In the genomic region with DNA sequence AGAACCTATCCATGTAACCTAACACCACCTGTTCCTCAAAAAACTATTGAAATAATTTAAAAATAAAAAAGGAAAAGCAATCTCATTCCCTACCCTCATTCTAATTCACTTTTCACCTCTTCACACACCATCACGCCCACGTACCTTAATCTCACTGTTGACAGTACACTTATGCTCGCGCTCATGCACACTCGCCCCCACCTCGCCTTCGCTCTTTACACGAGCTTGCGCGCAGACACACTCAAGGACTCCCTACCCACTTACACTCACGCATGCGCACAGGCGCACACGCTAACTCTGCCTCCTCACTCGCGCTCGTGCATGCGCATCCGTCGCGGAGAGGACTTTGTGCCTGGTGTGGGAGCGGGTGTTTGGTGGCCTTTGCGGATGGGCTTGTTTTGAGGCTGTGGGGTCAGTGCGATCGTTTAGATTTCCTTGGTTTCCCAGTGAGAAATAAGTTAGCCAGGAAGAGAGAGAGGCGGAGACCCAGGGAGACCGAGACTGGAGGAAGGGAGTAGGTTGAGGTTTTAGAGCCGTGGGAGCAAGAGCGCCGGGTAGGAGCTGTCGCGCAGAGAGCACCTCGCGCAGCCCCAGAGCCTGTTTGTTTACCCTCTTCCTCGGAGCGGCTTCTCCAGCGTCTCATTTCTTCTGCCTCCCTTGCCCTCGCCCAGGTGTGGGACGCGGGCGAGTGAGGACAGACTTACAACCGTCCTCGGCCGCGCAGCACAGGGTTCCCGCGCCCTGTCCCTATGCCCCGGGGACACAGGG, we compare ENCODE assay signal across 1 cellular context.
TF ChIP-seq lines count a peak whose summit lies in the region.

No MANE protein-coding gene starts in this region.

TF ChIP-seq in K562, 482 proteins besides CTCF, POLR2A, EP300 and RAD21 (continued from another document):
- TF ChIP-seq, protein P1, sequence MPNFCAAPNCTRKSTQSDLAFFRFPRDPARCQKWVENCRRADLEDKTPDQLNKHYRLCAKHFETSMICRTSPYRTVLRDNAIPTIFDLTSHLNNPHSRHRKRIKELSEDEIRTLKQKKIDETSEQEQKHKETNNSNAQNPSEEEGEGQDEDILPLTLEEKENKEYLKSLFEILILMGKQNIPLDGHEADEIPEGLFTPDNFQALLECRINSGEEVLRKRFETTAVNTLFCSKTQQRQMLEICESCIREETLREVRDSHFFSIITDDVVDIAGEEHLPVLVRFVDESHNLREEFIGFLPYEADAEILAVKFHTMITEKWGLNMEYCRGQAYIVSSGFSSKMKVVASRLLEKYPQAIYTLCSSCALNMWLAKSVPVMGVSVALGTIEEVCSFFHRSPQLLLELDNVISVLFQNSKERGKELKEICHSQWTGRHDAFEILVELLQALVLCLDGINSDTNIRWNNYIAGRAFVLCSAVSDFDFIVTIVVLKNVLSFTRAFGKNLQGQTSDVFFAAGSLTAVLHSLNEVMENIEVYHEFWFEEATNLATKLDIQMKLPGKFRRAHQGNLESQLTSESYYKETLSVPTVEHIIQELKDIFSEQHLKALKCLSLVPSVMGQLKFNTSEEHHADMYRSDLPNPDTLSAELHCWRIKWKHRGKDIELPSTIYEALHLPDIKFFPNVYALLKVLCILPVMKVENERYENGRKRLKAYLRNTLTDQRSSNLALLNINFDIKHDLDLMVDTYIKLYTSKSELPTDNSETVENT (CRISPR knock-in tag; IDR thresholded peaks at IDR 0.05) = no peak
- TF ChIP-seq CHD2 (IDR thresholded peaks at IDR 0.05; ENCODE audit: low read depth, low read length) (no peak), ZNF121 (CRISPR knock-in tag; conservative IDR thresholded peaks at IDR 0.05) (no peak), MEIS2 (IDR thresholded peaks at IDR 0.05; ENCODE audit: partially characterized antibody) (peak; percentile 57), NCOA1 (IDR thresholded peaks at IDR 0.05; ENCODE audit: low read depth) (no peak), MCM5 (IDR thresholded peaks at IDR 0.05; ENCODE audit: low read depth) (no peak), CREBBP (IDR thresholded peaks at IDR 0.05; ENCODE audit: low read depth, low read length) (no peak), ZNF75A (CRISPR knock-in tag; IDR thresholded peaks at IDR 0.05) (no peak), NFATC3 (IDR thresholded peaks at IDR 0.05) (no peak), NRF1 (conservative IDR thresholded peaks at IDR 0.05 in 1 of 2, IDR thresholded peaks at IDR 0.05 in 1 of 2) (peak; percentile 91 to 93), RBM25 (IDR thresholded peaks at IDR 0.05; ENCODE audit: low read depth, low read length, severe bottlenecking) (no peak), ZKSCAN1 (IDR thresholded peaks at IDR 0.05; ENCODE audit: low read depth, low read length) (no peak), KDM4B (IDR thresholded peaks at IDR 0.05; ENCODE audit: borderline replicate concordance in 2 of 2, low read depth in 1 of 2) (no peak), TAL1 (IDR thresholded peaks at IDR 0.05) (no peak)
- TF ChIP-seq, protein P2, sequence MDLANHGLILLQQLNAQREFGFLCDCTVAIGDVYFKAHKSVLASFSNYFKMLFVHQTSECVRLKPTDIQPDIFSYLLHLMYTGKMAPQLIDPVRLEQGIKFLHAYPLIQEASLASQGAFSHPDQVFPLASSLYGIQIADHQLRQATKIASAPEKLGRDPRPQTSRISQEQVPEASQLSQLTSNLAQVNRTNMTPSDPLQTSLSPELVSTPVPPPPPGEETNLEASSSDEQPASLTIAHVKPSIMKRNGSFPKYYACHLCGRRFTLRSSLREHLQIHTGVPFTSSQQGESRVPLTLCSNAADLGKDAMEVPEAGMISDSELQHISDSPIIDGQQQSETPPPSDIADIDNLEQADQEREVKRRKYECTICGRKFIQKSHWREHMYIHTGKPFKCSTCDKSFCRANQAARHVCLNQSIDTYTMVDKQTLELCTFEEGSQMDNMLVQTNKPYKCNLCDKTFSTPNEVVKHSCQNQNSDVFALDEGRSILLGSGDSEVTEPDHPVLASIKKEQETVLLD (IDR thresholded peaks at IDR 0.05) = peak; percentile 85
- TF ChIP-seq, protein P3, sequence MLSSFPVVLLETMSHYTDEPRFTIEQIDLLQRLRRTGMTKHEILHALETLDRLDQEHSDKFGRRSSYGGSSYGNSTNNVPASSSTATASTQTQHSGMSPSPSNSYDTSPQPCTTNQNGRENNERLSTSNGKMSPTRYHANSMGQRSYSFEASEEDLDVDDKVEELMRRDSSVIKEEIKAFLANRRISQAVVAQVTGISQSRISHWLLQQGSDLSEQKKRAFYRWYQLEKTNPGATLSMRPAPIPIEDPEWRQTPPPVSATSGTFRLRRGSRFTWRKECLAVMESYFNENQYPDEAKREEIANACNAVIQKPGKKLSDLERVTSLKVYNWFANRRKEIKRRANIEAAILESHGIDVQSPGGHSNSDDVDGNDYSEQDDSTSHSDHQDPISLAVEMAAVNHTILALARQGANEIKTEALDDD (IDR thresholded peaks at IDR 0.05) = no peak
- TF ChIP-seq, protein P4, sequence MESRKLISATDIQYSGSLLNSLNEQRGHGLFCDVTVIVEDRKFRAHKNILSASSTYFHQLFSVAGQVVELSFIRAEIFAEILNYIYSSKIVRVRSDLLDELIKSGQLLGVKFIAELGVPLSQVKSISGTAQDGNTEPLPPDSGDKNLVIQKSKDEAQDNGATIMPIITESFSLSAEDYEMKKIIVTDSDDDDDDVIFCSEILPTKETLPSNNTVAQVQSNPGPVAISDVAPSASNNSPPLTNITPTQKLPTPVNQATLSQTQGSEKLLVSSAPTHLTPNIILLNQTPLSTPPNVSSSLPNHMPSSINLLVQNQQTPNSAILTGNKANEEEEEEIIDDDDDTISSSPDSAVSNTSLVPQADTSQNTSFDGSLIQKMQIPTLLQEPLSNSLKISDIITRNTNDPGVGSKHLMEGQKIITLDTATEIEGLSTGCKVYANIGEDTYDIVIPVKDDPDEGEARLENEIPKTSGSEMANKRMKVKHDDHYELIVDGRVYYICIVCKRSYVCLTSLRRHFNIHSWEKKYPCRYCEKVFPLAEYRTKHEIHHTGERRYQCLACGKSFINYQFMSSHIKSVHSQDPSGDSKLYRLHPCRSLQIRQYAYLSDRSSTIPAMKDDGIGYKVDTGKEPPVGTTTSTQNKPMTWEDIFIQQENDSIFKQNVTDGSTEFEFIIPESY (CRISPR knock-in tag; IDR thresholded peaks at IDR 0.05) = peak; percentile 34; the same call in 1 of the 2 replicates
- TF ChIP-seq, protein P5, sequence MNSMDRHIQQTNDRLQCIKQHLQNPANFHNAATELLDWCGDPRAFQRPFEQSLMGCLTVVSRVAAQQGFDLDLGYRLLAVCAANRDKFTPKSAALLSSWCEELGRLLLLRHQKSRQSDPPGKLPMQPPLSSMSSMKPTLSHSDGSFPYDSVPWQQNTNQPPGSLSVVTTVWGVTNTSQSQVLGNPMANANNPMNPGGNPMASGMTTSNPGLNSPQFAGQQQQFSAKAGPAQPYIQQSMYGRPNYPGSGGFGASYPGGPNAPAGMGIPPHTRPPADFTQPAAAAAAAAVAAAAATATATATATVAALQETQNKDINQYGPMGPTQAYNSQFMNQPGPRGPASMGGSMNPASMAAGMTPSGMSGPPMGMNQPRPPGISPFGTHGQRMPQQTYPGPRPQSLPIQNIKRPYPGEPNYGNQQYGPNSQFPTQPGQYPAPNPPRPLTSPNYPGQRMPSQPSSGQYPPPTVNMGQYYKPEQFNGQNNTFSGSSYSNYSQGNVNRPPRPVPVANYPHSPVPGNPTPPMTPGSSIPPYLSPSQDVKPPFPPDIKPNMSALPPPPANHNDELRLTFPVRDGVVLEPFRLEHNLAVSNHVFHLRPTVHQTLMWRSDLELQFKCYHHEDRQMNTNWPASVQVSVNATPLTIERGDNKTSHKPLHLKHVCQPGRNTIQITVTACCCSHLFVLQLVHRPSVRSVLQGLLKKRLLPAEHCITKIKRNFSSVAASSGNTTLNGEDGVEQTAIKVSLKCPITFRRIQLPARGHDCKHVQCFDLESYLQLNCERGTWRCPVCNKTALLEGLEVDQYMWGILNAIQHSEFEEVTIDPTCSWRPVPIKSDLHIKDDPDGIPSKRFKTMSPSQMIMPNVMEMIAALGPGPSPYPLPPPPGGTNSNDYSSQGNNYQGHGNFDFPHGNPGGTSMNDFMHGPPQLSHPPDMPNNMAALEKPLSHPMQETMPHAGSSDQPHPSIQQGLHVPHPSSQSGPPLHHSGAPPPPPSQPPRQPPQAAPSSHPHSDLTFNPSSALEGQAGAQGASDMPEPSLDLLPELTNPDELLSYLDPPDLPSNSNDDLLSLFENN (IDR thresholded peaks at IDR 0.05; ENCODE audit: low read depth in 2 of 2, low read length in 2 of 2) = no peak
- TF ChIP-seq, protein P6, sequence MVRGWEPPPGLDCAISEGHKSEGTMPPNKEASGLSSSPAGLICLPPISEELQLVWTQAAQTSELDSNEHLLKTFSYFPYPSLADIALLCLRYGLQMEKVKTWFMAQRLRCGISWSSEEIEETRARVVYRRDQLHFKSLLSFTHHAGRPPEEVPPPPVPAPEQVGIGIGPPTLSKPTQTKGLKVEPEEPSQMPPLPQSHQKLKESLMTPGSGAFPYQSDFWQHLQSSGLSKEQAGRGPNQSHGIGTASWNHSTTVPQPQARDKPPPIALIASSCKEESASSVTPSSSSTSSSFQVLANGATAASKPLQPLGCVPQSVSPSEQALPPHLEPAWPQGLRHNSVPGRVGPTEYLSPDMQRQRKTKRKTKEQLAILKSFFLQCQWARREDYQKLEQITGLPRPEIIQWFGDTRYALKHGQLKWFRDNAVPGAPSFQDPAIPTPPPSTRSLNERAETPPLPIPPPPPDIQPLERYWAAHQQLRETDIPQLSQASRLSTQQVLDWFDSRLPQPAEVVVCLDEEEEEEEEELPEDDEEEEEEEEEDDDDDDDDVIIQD (CRISPR knock-in tag; IDR thresholded peaks at IDR 0.05) = no peak
- TF ChIP-seq, protein P7, sequence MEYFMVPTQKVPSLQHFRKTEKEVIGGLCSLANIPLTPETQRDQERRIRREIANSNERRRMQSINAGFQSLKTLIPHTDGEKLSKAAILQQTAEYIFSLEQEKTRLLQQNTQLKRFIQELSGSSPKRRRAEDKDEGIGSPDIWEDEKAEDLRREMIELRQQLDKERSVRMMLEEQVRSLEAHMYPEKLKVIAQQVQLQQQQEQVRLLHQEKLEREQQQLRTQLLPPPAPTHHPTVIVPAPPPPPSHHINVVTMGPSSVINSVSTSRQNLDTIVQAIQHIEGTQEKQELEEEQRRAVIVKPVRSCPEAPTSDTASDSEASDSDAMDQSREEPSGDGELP (CRISPR knock-in tag; IDR thresholded peaks at IDR 0.05; ENCODE audit: borderline replicate concordance) = no peak
- TF ChIP-seq, protein P8, sequence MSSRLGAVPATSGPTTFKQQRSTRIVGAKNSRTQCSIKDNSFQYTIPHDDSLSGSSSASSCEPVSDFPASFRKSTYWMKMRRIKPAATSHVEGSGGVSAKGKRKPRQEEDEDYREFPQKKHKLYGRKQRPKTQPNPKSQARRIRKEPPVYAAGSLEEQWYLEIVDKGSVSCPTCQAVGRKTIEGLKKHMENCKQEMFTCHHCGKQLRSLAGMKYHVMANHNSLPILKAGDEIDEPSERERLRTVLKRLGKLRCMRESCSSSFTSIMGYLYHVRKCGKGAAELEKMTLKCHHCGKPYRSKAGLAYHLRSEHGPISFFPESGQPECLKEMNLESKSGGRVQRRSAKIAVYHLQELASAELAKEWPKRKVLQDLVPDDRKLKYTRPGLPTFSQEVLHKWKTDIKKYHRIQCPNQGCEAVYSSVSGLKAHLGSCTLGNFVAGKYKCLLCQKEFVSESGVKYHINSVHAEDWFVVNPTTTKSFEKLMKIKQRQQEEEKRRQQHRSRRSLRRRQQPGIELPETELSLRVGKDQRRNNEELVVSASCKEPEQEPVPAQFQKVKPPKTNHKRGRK (tag; IDR thresholded peaks at IDR 0.05) = no peak
TF ChIP-seq in K562: peak in this region for 8.
